8 cellular contexts compared by ENCODE assay signal in genomic region chr10:690227-691161, GRCh38. TPM values are rescaled to one million over a fixed set of nuclear protein-coding genes. Genes with fewer than 3 reads are reported as not detected.
DNase-seq lines count a peak whose midpoint lies in the region; ATAC-seq and TF ChIP-seq lines count a peak whose summit lies in the region.

No MANE protein-coding gene starts in this region.

- peak overlapping the region; percentile 84 for H3K18ac ChIP-seq in neuronal stem cell (ENCODE audit: low read length)

- no peak overlapping the region for H2BK15ac ChIP-seq in neuronal stem cell (ENCODE audit: low read length)

- H3K4me2 ChIP-seq in neuronal stem cell (ENCODE audit: insufficient read depth, low read length, poor library complexity, severe bottlenecking): peak overlapping the region; percentile 76

- H3K23ac ChIP-seq in neuronal stem cell (ENCODE audit: low read depth, low read length, poor library complexity): no peak overlapping the region

- CTCF ChIA-PET in AG04450 (lab: Charles Lee): interaction anchor here (0.7 to 1.2 kb wide), 2 partner anchors 12 to 99 kb away, joined by 5 read pairs; no protein-coding TSS in a partner anchor
- CTCF ChIA-PET in Panc1 (lab: Charles Lee): no interaction called here

- ATAC-seq in Panc1 (no peak), HG03139 (IDR thresholded peaks at IDR 0.05; ENCODE audit: unreplicated experiment) (no peak), GM19397 (IDR thresholded peaks at IDR 0.05; ENCODE audit: unreplicated experiment) (no peak)

- no peak overlapping the region for H3K14ac ChIP-seq in neuronal stem cell (ENCODE audit: low read length)

- peak overlapping the region; percentile 40 for H2AK5ac ChIP-seq in neuronal stem cell (ENCODE audit: low read depth, low read length)

- H3K79me1 ChIP-seq in neuronal stem cell (ENCODE audit: low read depth, low read length): peaks cover 10% of the 10 kb centered on the region

- H3K9me3 ChIP-seq in AG04450 (ENCODE audit: control insufficient read depth, insufficient read depth, low read length) (peaks cover 3% of the 10 kb centered on the region; the same call in 1 of the 2 replicates), Panc1 (ENCODE audit: control insufficient read depth, insufficient read depth, low read depth, low read length) (no peaks in the 10 kb centered on the region), esophagus squamous epithelium (no peaks in the 10 kb centered on the region), neuronal stem cell (replicated peaks in 1 of 2; ENCODE audit: control insufficient read depth in 2 of 2, insufficient read depth in 1 of 2, low read depth in 1 of 2, low read length in 2 of 2) (peaks cover 0 to 2% of the 10 kb centered on the region in 2 donors)

- peak overlapping the region; percentile 65 for H3K4me3 ChIP-seq in AG04450 (ENCODE audit: low read depth, low read length)
- peak overlapping the region; percentile 37 to 59 for H3K4me3 ChIP-seq in Panc1 (ENCODE audit: low read depth in 2 of 2, low read length in 2 of 2)
- H3K4me3 ChIP-seq in esophagus squamous epithelium: peak overlapping the region; percentile 29 to 87 (median 64)
- peak overlapping the region; percentile 53 to 81 for H3K4me3 ChIP-seq in neuronal stem cell (ENCODE audit: low read length in 2 of 2)

- TF ChIP-seq CTCF in AG04450 (IDR thresholded peaks at IDR 0.05; ENCODE audit: low read depth, low read length): no peak
- TF ChIP-seq CTCF in Panc1 (IDR thresholded peaks at IDR 0.05): no peak
- no peak for TF ChIP-seq CTCF in esophagus squamous epithelium (IDR thresholded peaks at IDR 0.05)

- H3K9ac ChIP-seq in neuronal stem cell (ENCODE audit: low read depth, low read length, poor library complexity): no peak overlapping the region

- H2BK12ac ChIP-seq in neuronal stem cell (ENCODE audit: low read length): no peak overlapping the region

- TF ChIP-seq POLR2A in esophagus squamous epithelium (IDR thresholded peaks at IDR 0.05): no peak

- BruUV-seq in Panc1 (replicated peaks; lab: Mats Ljungman, UMichigan): no TSS peak

- no peak overlapping the region for H3K4ac ChIP-seq in neuronal stem cell (ENCODE audit: low read length)

- H3K27me3 ChIP-seq in AG04450 (ENCODE audit: control insufficient read depth, insufficient read depth, low read length) (no peaks in the 10 kb centered on the region), Panc1 (ENCODE audit: control insufficient read depth, insufficient read depth, low read length) (no peaks in the 10 kb centered on the region), esophagus squamous epithelium (peaks cover 0 to 17% (median 0%) of the 10 kb centered on the region in 4 donors), neuronal stem cell (ENCODE audit: control insufficient read depth in 3 of 3, insufficient read depth in 3 of 3, low read depth in 1 of 3, low read length in 3 of 3) (peaks cover 0 to 9% (median 0%) of the 10 kb centered on the region in 3 experiments)

- WGBS in esophagus squamous epithelium, 2 donors: 66 to 71% methylated on average over 22 to 29 of the region's 38 CpGs
- WGBS in neuronal stem cell (ENCODE audit: extremely low coverage in 2 of 2, insufficient read length in 2 of 2, insufficient replicate concordance in 1 of 2), 2 donors: no CpG with 5 or more reads among the region's 38 CpGs

- POLR2A ChIA-PET in AG04450 (lab: Yijun Ruan, JAX) (no interaction called here), Panc1 (lab: Charles Lee) (interaction anchor here (0.8 kb wide), 1 partner anchor 22 kb away, joined by 4 read pairs; no protein-coding TSS in a partner anchor)

- in situ Hi-C loops in Panc1 (cut with HindIII; ENCODE audit: low pct_unique_long_range_greater_than_20kb, low sequenced_read_pairs): no loop called here

- H3K4me1 ChIP-seq in Panc1 (ENCODE audit: control insufficient read depth, insufficient read depth, low read length) (peaks cover 13% of the 10 kb centered on the region), esophagus squamous epithelium (peaks cover 5 to 43% (median 14%) of the 10 kb centered on the region in 3 donors), neuronal stem cell (ENCODE audit: control insufficient read depth in 2 of 2, insufficient read depth in 1 of 2, low read depth in 1 of 2, low read length in 2 of 2) (peaks cover 15 to 21% of the 10 kb centered on the region in 2 donors)

- no peak overlapping the region for H4K8ac ChIP-seq in neuronal stem cell (ENCODE audit: low read depth, low read length)

- DNase-seq in AG04450 (ENCODE audit: low read depth, low spot score): no peak
- DNase-seq in Panc1 (ENCODE audit: low read depth, low spot score): no peak
- DNase-seq in esophagus squamous epithelium (lab: John Stamatoyannopoulos, UW): no peak
- DNase-seq in neuronal stem cell (ENCODE audit: low spot score): no peak
- no peak for DNase-seq in DMS 273 treated with DMSO at 0.1 percent for 48 hours (lab: John Stamatoyannopoulos, UW)
- no peak for DNase-seq in superior temporal gyrus (ENCODE audit: extremely low spot score)

- no peak overlapping the region for H2BK5ac ChIP-seq in neuronal stem cell (ENCODE audit: low read length)

- no peak overlapping the region for H4K91ac ChIP-seq in neuronal stem cell (ENCODE audit: low read depth, low read length, poor library complexity)

- H3K36me3 ChIP-seq in Panc1 (ENCODE audit: control insufficient read depth, insufficient read depth, low read length) (no peaks in the 10 kb centered on the region), esophagus squamous epithelium (no peaks in the 10 kb centered on the region), neuronal stem cell (replicated peaks in 1 of 2; ENCODE audit: control insufficient read depth in 2 of 2, insufficient read depth in 2 of 2, low read length in 2 of 2) (peaks cover 7 to 8% of the 10 kb centered on the region in 2 donors)

- H3K27ac ChIP-seq in AG04450 (ENCODE audit: low read depth, low read length) (peak overlapping the region; percentile 89), Panc1 (ENCODE audit: low read length) (peak overlapping the region; percentile 57; the same call in 1 of the 2 replicates), esophagus squamous epithelium (peak overlapping the region; percentile 47 to 91 (median 85)), neuronal stem cell (replicated peaks; ENCODE audit: low read length) (peak overlapping the region; percentile 73)

- H2BK120ac ChIP-seq in neuronal stem cell (ENCODE audit: low read depth, low read length): no peak overlapping the region

- intact Hi-C loops in Panc1 (cut with micrococcal nuclease; ENCODE audit: unreplicated experiment): loop anchor here (10.0 kb wide), 1 partner anchor 94 kb away; no protein-coding TSS in a partner anchor
- intact Hi-C loops in esophagus squamous epithelium (cut with DNase I): no loop called here

- peak overlapping the region; percentile 88 for H2AFZ ChIP-seq in neuronal stem cell (ENCODE audit: low read length)

RNA-seq across cellular contexts. Expression of gene DIP2C, which starts 1.0 kb away (rescaled TPM):
- 9.6 and 12.9 TPM in 2 replicates for polyA plus RNA-seq in AG04450 (2011; rRNA removed)
- polyA minus RNA-seq in AG04450 (2011; rRNA and poly(A)+ RNA removed): 23.0 and 23.9 TPM in 2 replicates
- total RNA-seq in Panc1 (2021; ENCODE audit: unreplicated experiment) (13.2 TPM), esophagus squamous epithelium (10 to 100 TPM in 1 of 4 donors, 1 to 10 TPM in 3; 2.4 to 14.9 (median 6.1) TPM)
- polyA plus RNA-seq in Panc1 (2012; ENCODE audit: insufficient read length): 12.1 TPM
- polyA plus RNA-seq in neuronal stem cell (2013, experiment 1 of 2): 8.1 TPM
- polyA plus RNA-seq in neuronal stem cell (2013, experiment 2 of 2): 8.4 TPM
